Comparison of ENCODE assay signal across 9 cellular contexts in genomic region chr12:79424109-79424721, GRCh38.
DNase-seq lines count a peak whose midpoint lies in the region; ATAC-seq and TF ChIP-seq lines count a peak whose summit lies in the region.
"Had no signal": no experiment of that assay in that cellular context is flagged by ENCODE, and none has a peak within 500 bp of the region (broad histone marks: within the 10 kb centered on the region; RNA-seq: fewer than 3 reads in every experiment).

No MANE protein-coding gene starts in this region.

- no peak overlapping the region for H3K4me3 Mint-ChIP-seq in type B pancreatic cell
- H3K4me3 Mint-ChIP-seq in naive thymus-derived CD8-positive, alpha-beta T cell, result no peak overlapping the region

- intact Hi-C loops in spleen (cut with DNase I; ENCODE audit: low total_unique reads), result no loop called here

- H3K9me3 Mint-ChIP-seq in type B pancreatic cell, result no peaks in the 10 kb centered on the region
- peaks cover 0 to 2% (median 0%) of the 10 kb centered on the region in 9 donors for H3K9me3 Mint-ChIP-seq in naive thymus-derived CD8-positive, alpha-beta T cell

- no peak overlapping the region for H3K4me3 ChIP-seq in spleen

- peak; percentile 90 for ATAC-seq in foreskin keratinocyte
- no peak for ATAC-seq in naive thymus-derived CD8-positive, alpha-beta T cell

- H3K4me1 ChIP-seq in foreskin keratinocyte (peaks cover 21% of the 10 kb centered on the region), spleen (no peaks in the 10 kb centered on the region)

- 71 to 92% (median 77%) methylated on average over 2 of the region's 2 CpGs for WGBS in spleen, 5 donors

- H3K9me3 ChIP-seq in spleen, result no peaks in the 10 kb centered on the region

- TF ChIP-seq POLR2A in spleen (IDR thresholded peaks at IDR 0.05), result no peak

- no peaks in the 10 kb centered on the region for H3K27me3 ChIP-seq in foreskin keratinocyte
- no peaks in the 10 kb centered on the region for H3K27me3 ChIP-seq in spleen (replicated peaks in 1 of 7)

- TF ChIP-seq CTCF in foreskin keratinocyte (conservative IDR thresholded peaks at IDR 0.05), result no peak
- no peak for TF ChIP-seq CTCF in type B pancreatic cell (conservative IDR thresholded peaks at IDR 0.05)
- no peak for TF ChIP-seq CTCF in spleen (IDR thresholded peaks at IDR 0.05 in 8 of 11, conservative IDR thresholded peaks at IDR 0.05 in 3 of 11)

- no peaks in the 10 kb centered on the region for H3K36me3 ChIP-seq in spleen

- no peaks in the 10 kb centered on the region for H3K27me3 Mint-ChIP-seq in type B pancreatic cell
- peaks cover 0 to 11% (median 1%) of the 10 kb centered on the region in 5 donors for H3K27me3 Mint-ChIP-seq in naive thymus-derived CD8-positive, alpha-beta T cell

- no peaks in the 10 kb centered on the region for H3K36me3 Mint-ChIP-seq in type B pancreatic cell
- H3K36me3 Mint-ChIP-seq in naive thymus-derived CD8-positive, alpha-beta T cell, result no peaks in the 10 kb centered on the region

- peaks cover 20% of the 10 kb centered on the region for H3K4me1 Mint-ChIP-seq in type B pancreatic cell (ENCODE audit: unreplicated experiment)
- H3K4me1 Mint-ChIP-seq in naive thymus-derived CD8-positive, alpha-beta T cell, result peaks cover 0 to 2% (median 0%) of the 10 kb centered on the region in 4 donors

- H3K27ac ChIP-seq in foreskin keratinocyte, result peak overlapping the region; percentile 26
- no peak overlapping the region for H3K27ac ChIP-seq in spleen
- H3K27ac ChIP-seq: 22Rv1 had no signal

- POLR2A ChIA-PET in naive thymus-derived CD8-positive, alpha-beta T cell (lab: Charles Lee), result no interaction called here

- DNase-seq in DMS153 (lab: John Stamatoyannopoulos, UW) (peak; percentile 23), DMS153 treated with DMSO at 0.1 percent for 48 hours (lab: John Stamatoyannopoulos, UW; ENCODE audit: unreplicated experiment) (no peak), T1000 (lab: John Stamatoyannopoulos, UW) (peak; percentile 11), foreskin keratinocyte (peak; percentile 91 to 94), type B pancreatic cell (ENCODE audit: extremely low spot score, unreplicated experiment) (no peak), spleen (no peak)
- DNase-seq in activated CD4-positive, alpha-beta T cell treated with anti-CD3 and anti-CD28 coated beads for 1 hour, result no peak
- no peak for DNase-seq in naive thymus-derived CD8-positive, alpha-beta T cell

- H3K27ac Mint-ChIP-seq in type B pancreatic cell, result peak overlapping the region; percentile 76
- H3K27ac Mint-ChIP-seq in naive thymus-derived CD8-positive, alpha-beta T cell, result no peak overlapping the region

Comparison
In these comparisons a context has a peak if more than half of its experiments do, and no peak if none do; other contexts are left out.
1. DNase-seq: peak in DMS153 (single experiment), T1000 (single experiment) and foreskin keratinocyte (2 of 2); none in DMS153 treated with DMSO at 0.1 percent for 48 hours (single experiment), type B pancreatic cell (single experiment), spleen (single experiment), activated CD4-positive, alpha-beta T cell treated with anti-CD3 and anti-CD28 coated beads for 1 hour (single experiment) and naive thymus-derived CD8-positive, alpha-beta T cell (0 of 10).